Comparison of ENCODE assay signal across 19 cellular contexts in genomic region chr17:75898065-75898464, GRCh38. TPM values are rescaled to one million over a fixed set of nuclear protein-coding genes. Genes with fewer than 3 reads are reported as not detected.
DNase-seq lines count a peak whose midpoint lies in the region; ATAC-seq and TF ChIP-seq lines count a peak whose summit lies in the region.
"Had no signal": no experiment of that assay in that cellular context is flagged by ENCODE, and none has a peak within 500 bp of the region (broad histone marks: within the 10 kb centered on the region; RNA-seq: fewer than 3 reads in every experiment).

No MANE protein-coding gene starts in this region.

- H3K4me1 Mint-ChIP-seq in activated CD8-positive, alpha-beta T cell treated with anti-CD3 and anti-CD28 coated beads for 36 hours (ENCODE audit: low read depth) = peaks cover 24% of the 10 kb centered on the region
- peaks cover 21% of the 10 kb centered on the region for H3K4me1 Mint-ChIP-seq in mesothelial cell of epicardium

- H3K27ac Mint-ChIP-seq in activated CD8-positive, alpha-beta T cell treated with anti-CD3 and anti-CD28 coated beads for 36 hours = no peak overlapping the region
- H3K27ac Mint-ChIP-seq in mesothelial cell of epicardium = no peak overlapping the region

- DNase-seq in right cardiac atrium (peak in 2 of 3 donors; percentile 58 to 61), cardiac septum (ENCODE audit: low spot score) (no peak), mesothelial cell of epicardium (ENCODE audit: low spot score in 2 of 2, unreplicated experiment in 2 of 2) (no peak), islet precursor cell (no peak), DMS53 treated with DMSO at 0.1 percent for 48 hours (lab: John Stamatoyannopoulos, UW; ENCODE audit: unreplicated experiment) (no peak)
- DNase-seq in activated CD8-positive, alpha-beta T cell treated with anti-CD3 and anti-CD28 coated beads for 36 hours = no peak
- DNase-seq in stimulated activated naive CD8-positive, alpha-beta T cell treated with anti-CD3 and anti-CD28 coated beads, Interleukin-15, Interleukin-2, amounts not matched to agents 100 U/mL and 50 U/mL, for 24 hours = no peak
- DNase-seq: activated CD8-positive, alpha-beta memory T cell treated with anti-CD3 and anti-CD28 coated beads, Interleukin-2, amount 50 U/mL, for 4 hours; AML-193; anterior cingulate cortex; DMS53; Karpas-422; left ventricle myocardium superior; NCI-H1436 treated with DMSO at 0.1 percent for 48 hours; OCI-M1; SK-N-SH; stimulated activated naive CD4-positive, alpha-beta T cell treated with Interleukin-2 at 50 U/mL for 16 hours had no signal

- no peaks in the 10 kb centered on the region for H3K27me3 ChIP-seq in right cardiac atrium (ENCODE audit: control insufficient read depth, insufficient read depth)

- no peak for TF ChIP-seq CTCF in activated CD8-positive, alpha-beta T cell treated with anti-CD3 and anti-CD28 coated beads for 36 hours (IDR thresholded peaks at IDR 0.05)
- TF ChIP-seq CTCF in mesothelial cell of epicardium (IDR thresholded peaks at IDR 0.05; ENCODE audit: unreplicated experiment) = no peak

- no peak overlapping the region for H3K4me3 ChIP-seq in right cardiac atrium (ENCODE audit: low read length)
- H3K4me3 ChIP-seq: HAP-1 had no signal

- no peaks in the 10 kb centered on the region for H3K27me3 Mint-ChIP-seq in activated CD8-positive, alpha-beta T cell treated with anti-CD3 and anti-CD28 coated beads for 36 hours
- H3K27me3 Mint-ChIP-seq in mesothelial cell of epicardium (ENCODE audit: low read depth) = no peaks in the 10 kb centered on the region

- H3K36me3 Mint-ChIP-seq in activated CD8-positive, alpha-beta T cell treated with anti-CD3 and anti-CD28 coated beads for 36 hours (ENCODE audit: low read depth) = peaks cover 32% of the 10 kb centered on the region
- peaks cover 9% of the 10 kb centered on the region for H3K36me3 Mint-ChIP-seq in mesothelial cell of epicardium

- intact Hi-C loops in right cardiac atrium (cut with DNase I) = loop anchor here in 2 of 4 donors (10.0 kb wide), 2 partner anchors 113 to 133 kb away; partner anchors contain the start of genes GALK1 (in 1 of the 2) and UNK (in 1 of the 2)
- intact Hi-C loops in cardiac septum (cut with DNase I) = no loop called here
- intact Hi-C loops in activated CD8-positive, alpha-beta T cell treated with anti-CD3 and anti-CD28 coated beads for 36 hours (cut with micrococcal nuclease) = no loop called here

- no peaks in the 10 kb centered on the region for H3K9me3 Mint-ChIP-seq in activated CD8-positive, alpha-beta T cell treated with anti-CD3 and anti-CD28 coated beads for 36 hours
- H3K9me3 Mint-ChIP-seq in mesothelial cell of epicardium = no peaks in the 10 kb centered on the region

- 88% methylated on average over 8 of the region's 8 CpGs for WGBS in right cardiac atrium

- H3K27ac ChIP-seq in right cardiac atrium (ENCODE audit: low read length) = no peak overlapping the region

- H3K4me1 ChIP-seq in right cardiac atrium (ENCODE audit: control insufficient read depth, insufficient read depth, low read length) = no peaks in the 10 kb centered on the region

- peak overlapping the region; percentile 87 for H3K4me3 Mint-ChIP-seq in activated CD8-positive, alpha-beta T cell treated with anti-CD3 and anti-CD28 coated beads for 36 hours
- H3K4me3 Mint-ChIP-seq in mesothelial cell of epicardium = peak overlapping the region; percentile 59

- ATAC-seq in right cardiac atrium (no peak), HG03378 (IDR thresholded peaks at IDR 0.05; ENCODE audit: unreplicated experiment) (no peak)
- no peak for ATAC-seq in activated CD8-positive, alpha-beta T cell treated with anti-CD3 and anti-CD28 coated beads for 36 hours
- ATAC-seq in stimulated activated naive CD8-positive, alpha-beta T cell treated with anti-CD3 and anti-CD28 coated beads, Interleukin-15, Interleukin-2, amounts not matched to agents 100 U/mL and 50 U/mL, for 24 hours = no peak
- ATAC-seq: left ventricle myocardium superior had no signal

- H3K9me3 ChIP-seq in right cardiac atrium (ENCODE audit: control insufficient read depth, low read length) = no peaks in the 10 kb centered on the region
- H3K9me3 ChIP-seq: HAP-1, SK-N-SH had no signal

- POLR2A ChIA-PET in activated CD8-positive, alpha-beta T cell treated with anti-CD3 and anti-CD28 coated beads for 36 hours (lab: Charles Lee) = interaction anchor here (0.8 to 9.5 kb wide), 6 partner anchors 8 to 155 kb away, joined by 3 to 100 read pairs (median 3); partner anchors contain the start of gene TRIM47

- CTCF ChIA-PET in activated CD8-positive, alpha-beta T cell treated with anti-CD3 and anti-CD28 coated beads for 36 hours (lab: Charles Lee) = interaction anchor here (1.0 to 9.8 kb wide), 3 partner anchors 21 to 108 kb away, joined by 3 to 78 read pairs (median 3); partner anchors contain the start of gene TRIM47

RNA-seq across cellular contexts. Expression of gene TRIM65, which starts 1.3 kb away (rescaled TPM):
- 10 to 100 TPM in 1 of 4 donors, 1 to 10 TPM in 3; 5.7 to 10.7 (median 7.7) TPM for total RNA-seq in right cardiac atrium
- polyA plus RNA-seq in right cardiac atrium = 7.9 TPM
- total RNA-seq in cardiac septum = 12.1 TPM
- 10 to 100 TPM; 37.1 to 42.2 TPM for total RNA-seq in activated CD8-positive, alpha-beta T cell treated with anti-CD3 and anti-CD28 coated beads for 36 hours
- total RNA-seq in mesothelial cell of epicardium = 21.2 to 21.9 TPM (median 21.4 TPM) in 3 replicates

RNA-seq across cellular contexts. Expression of gene MRPL38, which starts 6.6 kb away (rescaled TPM):
- total RNA-seq in right cardiac atrium (10 to 100 TPM; 64.1 to 94.2 (median 83.8) TPM), cardiac septum (76.3 TPM), mesothelial cell of epicardium (77.8 to 91.1 TPM (median 82.2 TPM) in 3 replicates)
- 57.9 TPM for polyA plus RNA-seq in right cardiac atrium
- total RNA-seq in activated CD8-positive, alpha-beta T cell treated with anti-CD3 and anti-CD28 coated beads for 36 hours = 100 to 1,000 TPM; 117 to 126 TPM

RNA-seq across cellular contexts. Expression of gene TRIM47, which starts 19.7 kb away (rescaled TPM):
- total RNA-seq in right cardiac atrium (10 to 100 TPM; 24.1 to 25.9 (median 25.3) TPM), cardiac septum (39.5 TPM), mesothelial cell of epicardium (2.8 to 3.1 TPM (median 2.9 TPM) in 3 replicates)
- 19.2 TPM for polyA plus RNA-seq in right cardiac atrium
- total RNA-seq in activated CD8-positive, alpha-beta T cell treated with anti-CD3 and anti-CD28 coated beads for 36 hours = 10 to 100 TPM; 16.6 to 16.8 TPM

RNA-seq across cellular contexts. Expression of gene FBF1, which starts 42.8 kb away (rescaled TPM):
- total RNA-seq in right cardiac atrium (1 to 10 TPM; 4.8 to 5.5 (median 5.1) TPM), cardiac septum (5.2 TPM), mesothelial cell of epicardium (22.4 to 24.6 TPM (median 23.4 TPM) in 3 replicates)
- 5.0 TPM for polyA plus RNA-seq in right cardiac atrium
- total RNA-seq in activated CD8-positive, alpha-beta T cell treated with anti-CD3 and anti-CD28 coated beads for 36 hours = 10 to 100 TPM; 13.2 to 16.2 TPM

RNA-seq across cellular contexts. Expression of gene WBP2, which starts 42.9 kb away (rescaled TPM):
- total RNA-seq in right cardiac atrium (100 to 1,000 TPM; 112 to 128 (median 118) TPM), cardiac septum (129 TPM), mesothelial cell of epicardium (42.3 to 46.0 TPM (median 45.8 TPM) in 3 replicates)
- polyA plus RNA-seq in right cardiac atrium = 109 TPM
- total RNA-seq in activated CD8-positive, alpha-beta T cell treated with anti-CD3 and anti-CD28 coated beads for 36 hours = 10 to 100 TPM; 54.4 to 58.5 TPM

Comparison
In these comparisons a context has a peak if more than half of its experiments do, and no peak if none do; other contexts are left out.
1. DNase-seq: peak in right cardiac atrium (2 of 3); none in cardiac septum (single experiment), activated CD8-positive, alpha-beta T cell treated with anti-CD3 and anti-CD28 coated beads for 36 hours (single experiment), mesothelial cell of epicardium (0 of 2), islet precursor cell (single experiment), DMS53 treated with DMSO at 0.1 percent for 48 hours (single experiment) and stimulated activated naive CD8-positive, alpha-beta T cell treated with anti-CD3 and anti-CD28 coated beads, Interleukin-15, Interleukin-2, amounts not matched to agents 100 U/mL and 50 U/mL, for 24 hours (single experiment).